ENCODE assay signal across 11 cellular contexts in genomic region chr12:50536831-50537537, GRCh38. TPM values are rescaled to one million over a fixed set of nuclear protein-coding genes. Genes with fewer than 3 reads are reported as not detected.
DNase-seq lines count a peak whose midpoint lies in the region; ATAC-seq and TF ChIP-seq lines count a peak whose summit lies in the region.
"Had no signal": no experiment of that assay in that cellular context is flagged by ENCODE, and none has a peak within 500 bp of the region (broad histone marks: within the 10 kb centered on the region; RNA-seq: fewer than 3 reads in every experiment).

No MANE protein-coding gene starts in this region.

- peaks cover 72% of the 10 kb centered on the region for H3K79me2 ChIP-seq in smooth muscle cell (ENCODE audit: low read depth)

- no peaks in the 10 kb centered on the region for H3K36me3 ChIP-seq in smooth muscle cell (ENCODE audit: low read depth)

- POLR2A ChIA-PET in activated CD8-positive, alpha-beta T cell treated with anti-CD3 and anti-CD28 coated beads for 36 hours (lab: Charles Lee): interaction anchor here (1.5 to 2.0 kb wide), 2 partner anchors 24 to 28 kb away, joined by 7 read pairs; no protein-coding TSS in a partner anchor
- POLR2A ChIA-PET in activated CD8-positive, alpha-beta T cell treated with anti-CD3 and anti-CD28 coated beads, Interleukin-2, amount 10 ng/mL, durations not matched to agents 7 days and 5 days (lab: Charles Lee): no interaction called here

- no peak overlapping the region for H2AFZ ChIP-seq in smooth muscle cell (ENCODE audit: low read depth)

- H3K4me1 ChIP-seq in smooth muscle cell (ENCODE audit: low read depth): peaks cover 28% of the 10 kb centered on the region

- no peak overlapping the region for H3K4me2 ChIP-seq in smooth muscle cell

- H3K4me1 Mint-ChIP-seq in activated CD8-positive, alpha-beta T cell treated with anti-CD3 and anti-CD28 coated beads for 36 hours (ENCODE audit: low read depth): peaks cover 35% of the 10 kb centered on the region
- H3K4me1 Mint-ChIP-seq in activated CD8-positive, alpha-beta T cell treated with anti-CD3 and anti-CD28 coated beads, Interleukin-2, amount 10 ng/mL, durations not matched to agents 7 days and 5 days (ENCODE audit: low read depth): peaks cover 16% of the 10 kb centered on the region
- peaks cover 46% of the 10 kb centered on the region for H3K4me1 Mint-ChIP-seq in dendritic cell treated with granulocyte-macrophage colony-stimulating factor and Interleukin-4, amounts not matched to agents 40 ng/mL and 50 ng/mL, for 4 days (ENCODE audit: low read depth)

- no peak for TF ChIP-seq CTCF in activated CD8-positive, alpha-beta T cell treated with anti-CD3 and anti-CD28 coated beads for 36 hours (IDR thresholded peaks at IDR 0.05)
- no peak for TF ChIP-seq CTCF in smooth muscle cell (IDR thresholded peaks at IDR 0.05; ENCODE audit: borderline replicate concordance, insufficient read depth, poor library complexity, severe bottlenecking)

- DNase-seq in activated CD8-positive, alpha-beta T cell treated with anti-CD3 and anti-CD28 coated beads for 36 hours: no peak
- no peak for DNase-seq in activated CD8-positive, alpha-beta T cell treated with anti-CD3 and anti-CD28 coated beads, Interleukin-2, amount 10 ng/mL, durations not matched to agents 7 days and 5 days
- DNase-seq in NCI-H526 treated with DMSO at 0.1 percent for 48 hours (lab: John Stamatoyannopoulos, UW): peak; percentile 36
- DNase-seq in smooth muscle cell (lab: John Stamatoyannopoulos, UW; ENCODE audit: unreplicated experiment): no peak
- no peak for DNase-seq in dedifferentiated amniotic fluid mesenchymal stem cell (ENCODE audit: extremely low spot score)
- DNase-seq in GF-D8 (lab: John Stamatoyannopoulos, UW): no peak
- no peak for DNase-seq in cortex of kidney (lab: John Stamatoyannopoulos, UW)
- DNase-seq: activated effector memory CD4-positive, alpha-beta T cell treated with Interleukin-2 at 50 U/mL for 16 hours; immature natural killer cell had no signal

- peaks cover 23% of the 10 kb centered on the region for H3F3A ChIP-seq in smooth muscle cell (ENCODE audit: low read depth)

- H3K9me3 ChIP-seq in smooth muscle cell (replicated peaks; ENCODE audit: low read depth): no peaks in the 10 kb centered on the region

- no peak overlapping the region for H3K4me3 Mint-ChIP-seq in activated CD8-positive, alpha-beta T cell treated with anti-CD3 and anti-CD28 coated beads for 36 hours
- H3K4me3 Mint-ChIP-seq in activated CD8-positive, alpha-beta T cell treated with anti-CD3 and anti-CD28 coated beads, Interleukin-2, amount 10 ng/mL, durations not matched to agents 7 days and 5 days: no peak overlapping the region
- H3K4me3 Mint-ChIP-seq in dendritic cell treated with granulocyte-macrophage colony-stimulating factor and Interleukin-4, amounts not matched to agents 40 ng/mL and 50 ng/mL, for 4 days: peak overlapping the region; percentile 58
- H3K4me3 Mint-ChIP-seq: immature natural killer cell had no signal

- CTCF ChIA-PET in activated CD8-positive, alpha-beta T cell treated with anti-CD3 and anti-CD28 coated beads for 36 hours (lab: Charles Lee): interaction anchor here (1.2 to 1.3 kb wide), 3 partner anchors 14 to 101 kb away, joined by 3 to 4 read pairs (median 4); no protein-coding TSS in a partner anchor
- CTCF ChIA-PET in activated CD8-positive, alpha-beta T cell treated with anti-CD3 and anti-CD28 coated beads, Interleukin-2, amount 10 ng/mL, durations not matched to agents 7 days and 5 days (lab: Charles Lee): interaction anchor here (0.6 to 3.0 kb wide), 7 partner anchors 10 to 103 kb away, joined by 3 to 9 read pairs (median 3); partner anchors contain the start of gene DIP2B

- peak overlapping the region; percentile 25 for H3K27ac Mint-ChIP-seq in activated CD8-positive, alpha-beta T cell treated with anti-CD3 and anti-CD28 coated beads for 36 hours
- H3K27ac Mint-ChIP-seq in activated CD8-positive, alpha-beta T cell treated with anti-CD3 and anti-CD28 coated beads, Interleukin-2, amount 10 ng/mL, durations not matched to agents 7 days and 5 days: no peak overlapping the region
- H3K27ac Mint-ChIP-seq in dendritic cell treated with granulocyte-macrophage colony-stimulating factor and Interleukin-4, amounts not matched to agents 40 ng/mL and 50 ng/mL, for 4 days: peak overlapping the region; percentile 90

- intact Hi-C loops in activated CD8-positive, alpha-beta T cell treated with anti-CD3 and anti-CD28 coated beads for 36 hours (cut with micrococcal nuclease): no loop called here
- intact Hi-C loops in dendritic cell treated with granulocyte-macrophage colony-stimulating factor and Interleukin-4, amounts not matched to agents 40 ng/mL and 50 ng/mL, for 4 days (cut with micrococcal nuclease): loop anchor here (5.0 kb wide), 1 partner anchor 35 kb away; no protein-coding TSS in a partner anchor

- no peak overlapping the region for H3K4me3 ChIP-seq in smooth muscle cell

- H4K20me1 ChIP-seq in smooth muscle cell (ENCODE audit: low read depth): peaks cover 4% of the 10 kb centered on the region

- no peak overlapping the region for H3K9ac ChIP-seq in smooth muscle cell (ENCODE audit: low read depth)

- H3K36me3 Mint-ChIP-seq in activated CD8-positive, alpha-beta T cell treated with anti-CD3 and anti-CD28 coated beads for 36 hours (ENCODE audit: low read depth): peaks cover 9% of the 10 kb centered on the region
- H3K36me3 Mint-ChIP-seq in activated CD8-positive, alpha-beta T cell treated with anti-CD3 and anti-CD28 coated beads, Interleukin-2, amount 10 ng/mL, durations not matched to agents 7 days and 5 days (ENCODE audit: low read depth): peaks cover 8% of the 10 kb centered on the region
- H3K36me3 Mint-ChIP-seq in dendritic cell treated with granulocyte-macrophage colony-stimulating factor and Interleukin-4, amounts not matched to agents 40 ng/mL and 50 ng/mL, for 4 days (ENCODE audit: low read depth): peaks cover 19% of the 10 kb centered on the region

- no peaks in the 10 kb centered on the region for H3K27me3 ChIP-seq in smooth muscle cell (ENCODE audit: low read depth)

- no peaks in the 10 kb centered on the region for H3K9me3 Mint-ChIP-seq in activated CD8-positive, alpha-beta T cell treated with anti-CD3 and anti-CD28 coated beads for 36 hours
- no peaks in the 10 kb centered on the region for H3K9me3 Mint-ChIP-seq in activated CD8-positive, alpha-beta T cell treated with anti-CD3 and anti-CD28 coated beads, Interleukin-2, amount 10 ng/mL, durations not matched to agents 7 days and 5 days (ENCODE audit: insufficient read depth)
- no peaks in the 10 kb centered on the region for H3K9me3 Mint-ChIP-seq in dendritic cell treated with granulocyte-macrophage colony-stimulating factor and Interleukin-4, amounts not matched to agents 40 ng/mL and 50 ng/mL, for 4 days
- H3K9me3 Mint-ChIP-seq: IgD-negative memory B cell, immature natural killer cell had no signal

- no peak for ATAC-seq in activated CD8-positive, alpha-beta T cell treated with anti-CD3 and anti-CD28 coated beads for 36 hours
- no peak for ATAC-seq in activated CD8-positive, alpha-beta T cell treated with anti-CD3 and anti-CD28 coated beads, Interleukin-2, amount 10 ng/mL, durations not matched to agents 7 days and 5 days

- 94% methylated on average over 4 of the region's 4 CpGs for WGBS in smooth muscle cell (ENCODE audit: low lambda C conversion rate)

- H3K27ac ChIP-seq in smooth muscle cell (ENCODE audit: low read depth): peak overlapping the region; percentile 89

- no peaks in the 10 kb centered on the region for H3K27me3 Mint-ChIP-seq in activated CD8-positive, alpha-beta T cell treated with anti-CD3 and anti-CD28 coated beads for 36 hours
- H3K27me3 Mint-ChIP-seq in activated CD8-positive, alpha-beta T cell treated with anti-CD3 and anti-CD28 coated beads, Interleukin-2, amount 10 ng/mL, durations not matched to agents 7 days and 5 days (ENCODE audit: low read depth): no peaks in the 10 kb centered on the region
- no peaks in the 10 kb centered on the region for H3K27me3 Mint-ChIP-seq in dendritic cell treated with granulocyte-macrophage colony-stimulating factor and Interleukin-4, amounts not matched to agents 40 ng/mL and 50 ng/mL, for 4 days
- H3K27me3 Mint-ChIP-seq: IgD-negative memory B cell had no signal

RNA-seq across cellular contexts. Expression of gene DIP2B, which starts 32.2 kb away (rescaled TPM):
- 10 to 100 TPM; 21.2 to 23.7 TPM for total RNA-seq in activated CD8-positive, alpha-beta T cell treated with anti-CD3 and anti-CD28 coated beads for 36 hours
- 10 to 100 TPM; 18.8 to 21.8 TPM for total RNA-seq in activated CD8-positive, alpha-beta T cell treated with anti-CD3 and anti-CD28 coated beads, Interleukin-2, amount 10 ng/mL, durations not matched to agents 7 days and 5 days
- 35.2 and 36.6 TPM in 2 replicates for total RNA-seq in smooth muscle cell
- 5.8 and 14.4 TPM in 2 replicates for polyA plus RNA-seq in smooth muscle cell
